In genomic region chr2:127575941-127576432, GRCh38 we compare ENCODE assay signal across 19 cellular contexts. TPM values are rescaled to one million over a fixed set of nuclear protein-coding genes. Genes with fewer than 3 reads are reported as not detected.
DNase-seq lines count a peak whose midpoint lies in the region; ATAC-seq, FAIRE-seq and TF ChIP-seq lines count a peak whose summit lies in the region.
"Had no signal": no experiment of that assay in that cellular context is flagged by ENCODE, and none has a peak within 500 bp of the region (broad histone marks: within the 10 kb centered on the region; RNA-seq: fewer than 3 reads in every experiment).

No MANE protein-coding gene starts in this region.

- H3K9me2 ChIP-seq in Karpas-422 (replicated peaks; ENCODE audit: insufficient read depth, low read length) = no peaks in the 10 kb centered on the region

- no peaks in the 10 kb centered on the region for H3K9me3 ChIP-seq in astrocyte (ENCODE audit: insufficient read depth, low read depth, low read length)
- no peaks in the 10 kb centered on the region for H3K9me3 ChIP-seq in mesenchymal stem cell (ENCODE audit: control insufficient read depth, low read length)
- H3K9me3 ChIP-seq in upper lobe of right lung = no peaks in the 10 kb centered on the region
- no peaks in the 10 kb centered on the region for H3K9me3 ChIP-seq in Karpas-422 (ENCODE audit: low read length)
- H3K9me3 ChIP-seq: lower lobe of right lung had no signal

- H3K27me3 ChIP-seq in astrocyte (ENCODE audit: insufficient read depth, low read length) (no peaks in the 10 kb centered on the region), mesenchymal stem cell (ENCODE audit: control insufficient read depth in 1 of 2, insufficient read depth in 1 of 2, low read length in 2 of 2) (peaks cover 9 to 15% of the 10 kb centered on the region in 2 experiments), upper lobe of right lung (no peaks in the 10 kb centered on the region), Karpas-422 (ENCODE audit: low read length) (no peaks in the 10 kb centered on the region; the same call in 1 of the 2 replicates)

- H3K4me3 ChIP-seq in astrocyte (ENCODE audit: insufficient read depth, low read depth, low read length) (no peak overlapping the region), mesenchymal stem cell (ENCODE audit: insufficient read depth in 1 of 2, low read depth in 1 of 2, low read length in 2 of 2) (no peak overlapping the region), upper lobe of right lung (no peak overlapping the region), Karpas-422 (ENCODE audit: low read length) (no peak overlapping the region)
- H3K4me3 ChIP-seq: lower lobe of right lung had no signal

- H3K4me3 Mint-ChIP-seq in activated T-cell treated with anti-CD3 and anti-CD28 coated beads, Interleukin-2, amount 50 U/mL, for 72 hours = no peak overlapping the region
- no peak overlapping the region for H3K4me3 Mint-ChIP-seq in astrocyte (ENCODE audit: unreplicated experiment)
- H3K4me3 Mint-ChIP-seq: activated CD4-positive, alpha-beta T cell treated with anti-CD3 and anti-CD28 coated beads, Interleukin-2, amount 10 ng/mL, durations not matched to agents 24 days and 14 days had no signal

- no peaks in the 10 kb centered on the region for H4K20me1 ChIP-seq in astrocyte (ENCODE audit: insufficient read depth, low read length)
- no peaks in the 10 kb centered on the region for H4K20me1 ChIP-seq in Karpas-422 (ENCODE audit: insufficient read depth, low read depth, low read length)

- peak overlapping the region in 1 of 2 experiments; percentile 63 for H3K14ac ChIP-seq in mesenchymal stem cell (ENCODE audit: low read length in 2 of 2)

- no peak overlapping the region for H4K8ac ChIP-seq in mesenchymal stem cell (ENCODE audit: low read length)

- H3K4me1 ChIP-seq in astrocyte (ENCODE audit: insufficient read depth, low read length) = peaks cover 7% of the 10 kb centered on the region
- peaks cover 4% of the 10 kb centered on the region for H3K4me1 ChIP-seq in mesenchymal stem cell (ENCODE audit: control insufficient read depth, insufficient read depth, low read depth, low read length)
- H3K4me1 ChIP-seq in upper lobe of right lung = no peaks in the 10 kb centered on the region
- peaks cover 11% of the 10 kb centered on the region for H3K4me1 ChIP-seq in Karpas-422 (ENCODE audit: low read length)

- H3K9me3 Mint-ChIP-seq in activated T-cell treated with anti-CD3 and anti-CD28 coated beads, Interleukin-2, amount 50 U/mL, for 72 hours = no peaks in the 10 kb centered on the region
- no peaks in the 10 kb centered on the region for H3K9me3 Mint-ChIP-seq in astrocyte (ENCODE audit: unreplicated experiment)
- H3K9me3 Mint-ChIP-seq: activated CD4-positive, alpha-beta T cell treated with anti-CD3 and anti-CD28 coated beads, Interleukin-2, amount 10 ng/mL, durations not matched to agents 24 days and 14 days had no signal

- ATAC-seq in activated T-cell treated with anti-CD3 and anti-CD28 coated beads, Interleukin-2, amount 50 U/mL, for 72 hours (replicated peaks in 1 of 2) = no peak
- ATAC-seq in upper lobe of right lung = no peak
- ATAC-seq in HG03571 (IDR thresholded peaks at IDR 0.05; ENCODE audit: unreplicated experiment) = no peak
- ATAC-seq: HCT116 had no signal

- no peaks in the 10 kb centered on the region for H3K79me1 ChIP-seq in mesenchymal stem cell (replicated peaks; ENCODE audit: low read length, poor library complexity, severe bottlenecking)

- no peak overlapping the region for H3K27ac Mint-ChIP-seq in activated T-cell treated with anti-CD3 and anti-CD28 coated beads, Interleukin-2, amount 50 U/mL, for 72 hours
- H3K27ac Mint-ChIP-seq in astrocyte (ENCODE audit: unreplicated experiment) = no peak overlapping the region
- H3K27ac Mint-ChIP-seq: activated CD4-positive, alpha-beta T cell treated with anti-CD3 and anti-CD28 coated beads, Interleukin-2, amount 10 ng/mL, durations not matched to agents 24 days and 14 days had no signal

- H3K36me3 Mint-ChIP-seq in activated T-cell treated with anti-CD3 and anti-CD28 coated beads, Interleukin-2, amount 50 U/mL, for 72 hours (ENCODE audit: insufficient read depth in 2 of 2) = no peaks in the 10 kb centered on the region
- H3K36me3 Mint-ChIP-seq in astrocyte (ENCODE audit: low read depth, unreplicated experiment) = no peaks in the 10 kb centered on the region

- H2AFZ ChIP-seq in astrocyte (ENCODE audit: low read depth, low read length) = peak overlapping the region; percentile 56
- no peak overlapping the region for H2AFZ ChIP-seq in mesenchymal stem cell (ENCODE audit: low read depth, low read length)
- no peak overlapping the region for H2AFZ ChIP-seq in Karpas-422 (ENCODE audit: low read length)

- no peak for FAIRE-seq in astrocyte (lab: Jason Lieb, UNC)
- FAIRE-seq: HTR-8/SVneo had no signal

- no peak overlapping the region for H3K18ac ChIP-seq in mesenchymal stem cell (ENCODE audit: low read depth in 1 of 2, low read length in 2 of 2)

- H3K4me2 ChIP-seq in astrocyte (ENCODE audit: low read length) (peak overlapping the region; percentile 46), mesenchymal stem cell (ENCODE audit: low read length, poor library complexity, severe bottlenecking) (no peak overlapping the region), Karpas-422 (ENCODE audit: low read depth, low read length, poor library complexity, severe bottlenecking) (no peak overlapping the region)

- no peak overlapping the region for H2AK5ac ChIP-seq in mesenchymal stem cell (ENCODE audit: low read length, severe bottlenecking)

- DNase-seq in activated T-cell treated with anti-CD3 and anti-CD28 coated beads, Interleukin-2, amount 50 U/mL, for 1 hour = peak; percentile 4
- DNase-seq in activated T-cell treated with anti-CD3 and anti-CD28 coated beads, Interleukin-2, amount 50 U/mL, for 72 hours = no peak
- DNase-seq in astrocyte (ENCODE audit: low read depth) (no peak), mesenchymal stem cell (no peak), upper lobe of right lung (peak; percentile 7), DMS53 treated with DMSO at 0.1 percent for 48 hours (lab: John Stamatoyannopoulos, UW; ENCODE audit: unreplicated experiment) (no peak), Karpas-422 (no peak)
- DNase-seq: ACHN; activated CD4-positive, alpha-beta T cell treated with anti-CD3 and anti-CD28 coated beads, Interleukin-2, amount 10 ng/mL, durations not matched to agents 24 days and 14 days; central memory CD4-positive, alpha-beta T cell; lower lobe of right lung; NCI-H1105 treated with DMSO at 0.1 percent for 48 hours; NCI-H446 treated with DMSO at 0.1 percent for 48 hours; stimulated activated CD4-positive, alpha-beta T cell treated with anti-CD3 and anti-CD28 coated beads, Interleukin-12 subunit alpha, Interleukin-12 subunit beta, amount 100 ng/mL, for 4 hours; T-helper 1 cell had no signal

- no peak overlapping the region for H3K27ac ChIP-seq in astrocyte (ENCODE audit: low read depth, low read length)
- H3K27ac ChIP-seq in mesenchymal stem cell (ENCODE audit: low read length, poor library complexity, severe bottlenecking) = no peak overlapping the region
- H3K27ac ChIP-seq in upper lobe of right lung = no peak overlapping the region
- no peak overlapping the region for H3K27ac ChIP-seq in Karpas-422 (ENCODE audit: low read length)
- H3K27ac ChIP-seq: epithelial cell of prostate, lower lobe of right lung had no signal

- no peak overlapping the region for H2BK5ac ChIP-seq in mesenchymal stem cell (ENCODE audit: low read depth, low read length, poor library complexity, severe bottlenecking)

- no peak overlapping the region for H3K23ac ChIP-seq in mesenchymal stem cell (ENCODE audit: low read length in 2 of 2)

- H3K36me3 ChIP-seq in astrocyte (ENCODE audit: insufficient read depth, low read length) = no peaks in the 10 kb centered on the region
- no peaks in the 10 kb centered on the region for H3K36me3 ChIP-seq in mesenchymal stem cell (ENCODE audit: control insufficient read depth in 1 of 2, insufficient read depth in 2 of 2, low read depth in 1 of 2, low read length in 2 of 2)
- H3K36me3 ChIP-seq in upper lobe of right lung = no peaks in the 10 kb centered on the region
- no peaks in the 10 kb centered on the region for H3K36me3 ChIP-seq in Karpas-422 (ENCODE audit: insufficient read depth, low read length)
- H3K36me3 ChIP-seq: lower lobe of right lung had no signal

- H2BK120ac ChIP-seq in mesenchymal stem cell (ENCODE audit: low read depth, low read length) = no peak overlapping the region

- no peak for TF ChIP-seq CTCF in astrocyte (IDR thresholded peaks at IDR 0.05; ENCODE audit: insufficient read depth, low read depth, low read length)
- no peak for TF ChIP-seq CTCF in upper lobe of right lung (IDR thresholded peaks at IDR 0.05)

- H3K79me2 ChIP-seq in astrocyte (ENCODE audit: insufficient read depth, low read length) (no peaks in the 10 kb centered on the region), Karpas-422 (ENCODE audit: low read length) (no peaks in the 10 kb centered on the region)

- no peak overlapping the region for H4K91ac ChIP-seq in mesenchymal stem cell (ENCODE audit: low read length)

- no peaks in the 10 kb centered on the region for H3K27me3 Mint-ChIP-seq in activated T-cell treated with anti-CD3 and anti-CD28 coated beads, Interleukin-2, amount 50 U/mL, for 72 hours (ENCODE audit: low read depth)
- peaks cover 24% of the 10 kb centered on the region for H3K27me3 Mint-ChIP-seq in astrocyte (ENCODE audit: low read depth, unreplicated experiment)

- peaks cover 16% of the 10 kb centered on the region for H3K4me1 Mint-ChIP-seq in activated T-cell treated with anti-CD3 and anti-CD28 coated beads, Interleukin-2, amount 50 U/mL, for 72 hours (ENCODE audit: low read depth)
- H3K4me1 Mint-ChIP-seq in astrocyte (ENCODE audit: low read depth, unreplicated experiment) = peaks cover 3% of the 10 kb centered on the region

- WGBS in mesenchymal stem cell = 85% methylated on average over 11 of the region's 11 CpGs

- H2BK12ac ChIP-seq in mesenchymal stem cell (ENCODE audit: low read length in 2 of 2) = no peak overlapping the region

- intact Hi-C loops in upper lobe of right lung (cut with DNase I) = no loop called here

- H3K9ac ChIP-seq in astrocyte (ENCODE audit: low read length) (no peak overlapping the region), mesenchymal stem cell (ENCODE audit: low read length) (peak overlapping the region; percentile 73), Karpas-422 (ENCODE audit: low read length) (no peak overlapping the region)

- no peak overlapping the region for H2BK15ac ChIP-seq in mesenchymal stem cell (ENCODE audit: low read depth, poor library complexity, severe bottlenecking)

- H3K4ac ChIP-seq in mesenchymal stem cell (ENCODE audit: low read depth in 1 of 2, low read length in 2 of 2) = no peak overlapping the region

RNA-seq across cellular contexts. Expression of gene MYO7B, which starts 40.5 kb away (rescaled TPM):
- total RNA-seq in activated T-cell treated with anti-CD3 and anti-CD28 coated beads, Interleukin-2, amount 50 U/mL, for 72 hours = under 1 TPM; 0.50 to 0.79 TPM
- total RNA-seq in astrocyte = 0.34 and 0.77 TPM in 2 replicates
- polyA plus RNA-seq in mesenchymal stem cell (2013, experiment 1 of 2) = not detected
- 0.01 TPM for polyA plus RNA-seq in mesenchymal stem cell (2013, experiment 2 of 2)
- total RNA-seq in upper lobe of right lung = 2.2 TPM
- total RNA-seq in Karpas-422 (2014; rRNA removed; shearing (Covaris generic); ENCODE audit: low replicate concordance) = 0.94 and 3.0 TPM in 2 replicates

RNA-seq across cellular contexts. Expression of gene IWS1, which starts 49.7 kb away (rescaled TPM):
- total RNA-seq in activated T-cell treated with anti-CD3 and anti-CD28 coated beads, Interleukin-2, amount 50 U/mL, for 72 hours = 10 to 100 TPM; 39.0 to 43.6 TPM
- total RNA-seq in astrocyte = 51.6 and 56.2 TPM in 2 replicates
- 32.8 TPM for polyA plus RNA-seq in mesenchymal stem cell (2013, experiment 1 of 2)
- polyA plus RNA-seq in mesenchymal stem cell (2013, experiment 2 of 2) = 31.3 TPM
- total RNA-seq in upper lobe of right lung = 39.3 TPM
- total RNA-seq in Karpas-422 (2014; rRNA removed; shearing (Covaris generic); ENCODE audit: low replicate concordance) = 22.7 and 38.3 TPM in 2 replicates

Comparison
In these comparisons a context has a peak if more than half of its experiments do, and no peak if none do; other contexts are left out.
1. DNase-seq: peak in activated T-cell treated with anti-CD3 and anti-CD28 coated beads, Interleukin-2, amount 50 U/mL, for 1 hour (single experiment) and upper lobe of right lung (single experiment); none in activated T-cell treated with anti-CD3 and anti-CD28 coated beads, Interleukin-2, amount 50 U/mL, for 72 hours (0 of 2), astrocyte (single experiment), mesenchymal stem cell (single experiment), DMS53 treated with DMSO at 0.1 percent for 48 hours (single experiment) and Karpas-422 (single experiment).